ENCODE assay signal across 16 cellular contexts in genomic region chr20:50533464-50533863, GRCh38. TPM values are rescaled to one million over a fixed set of nuclear protein-coding genes. Genes with fewer than 3 reads are reported as not detected.
DNase-seq lines count a peak whose midpoint lies in the region; ATAC-seq and TF ChIP-seq lines count a peak whose summit lies in the region.
"Had no signal": no experiment of that assay in that cellular context is flagged by ENCODE, and none has a peak within 500 bp of the region (broad histone marks: within the 10 kb centered on the region; RNA-seq: fewer than 3 reads in every experiment).

No MANE protein-coding gene starts in this region.

- H3K9me3 ChIP-seq in trophoblast cell (ENCODE audit: insufficient read depth, low read depth, low read length), result peaks cover 2% of the 10 kb centered on the region
- H3K9me3 ChIP-seq: Caco-2 had no signal

- H3K27me3 Mint-ChIP-seq in CD14-positive monocyte (ENCODE audit: low read depth in 3 of 3) (no peaks in the 10 kb centered on the region), IgD-negative memory B cell (no peaks in the 10 kb centered on the region)

- intact Hi-C loops in CD14-positive monocyte (cut with micrococcal nuclease), result no loop called here

- no peak overlapping the region for H2AFZ ChIP-seq in trophoblast cell (ENCODE audit: insufficient read depth, low read length, poor library complexity)

- in situ Hi-C loops in brain microvascular endothelial cell (cut with HindIII; ENCODE audit: low pct_ligation_motif_present, low sequenced_read_pairs), result no loop called here

- no peak for DNase-seq in CD14-positive monocyte (ENCODE audit: low spot score)
- DNase-seq in brain microvascular endothelial cell, result no peak
- no peak for DNase-seq in trophoblast cell
- no peak for DNase-seq in foreskin melanocyte
- DNase-seq in NCI-H1417 (lab: John Stamatoyannopoulos, UW), result no peak
- DNase-seq in amygdala (lab: John Stamatoyannopoulos, UW), result no peak
- DNase-seq: C1 segment of cervical spinal cord, Caco-2, DMS53, MV-4-11, NCI-H1436, NCI-H2029 treated with DMSO at 0.1 percent for 48 hours, NCI-H524 had no signal

- H3K27ac Mint-ChIP-seq in CD14-positive monocyte (peak overlapping the region; percentile 40 to 85 (median 76)), IgD-negative memory B cell (peak overlapping the region in 2 of 3 donors; percentile 73 to 81)

- TF ChIP-seq CTCF in CD14-positive monocyte (IDR thresholded peaks at IDR 0.05) (no peak), brain microvascular endothelial cell (IDR thresholded peaks at IDR 0.05; ENCODE audit: low read depth, low read length, missing control alignments) (no peak)

- H3K36me3 ChIP-seq in brain microvascular endothelial cell (replicated peaks) (peaks cover 4% of the 10 kb centered on the region), trophoblast cell (ENCODE audit: control insufficient read depth in 1 of 2, insufficient read depth in 2 of 2, low read length in 2 of 2) (peaks cover 0 to 2% of the 10 kb centered on the region in 2 experiments)

- H3K27ac ChIP-seq in brain microvascular endothelial cell, result peak overlapping the region; percentile 22
- no peak overlapping the region for H3K27ac ChIP-seq in trophoblast cell (ENCODE audit: low read depth, low read length)

- no peak overlapping the region for H4K8ac ChIP-seq in trophoblast cell (ENCODE audit: low read depth, low read length)

- peaks cover 56% of the 10 kb centered on the region for H3K4me1 Mint-ChIP-seq in CD14-positive monocyte
- H3K4me1 Mint-ChIP-seq in IgD-negative memory B cell, result peaks cover 55 to 68% (median 57%) of the 10 kb centered on the region in 3 donors

- no CpG with 5 or more reads among the region's 7 CpGs for whole genome bisulfite sequencing in trophoblast cell (ENCODE audit: extremely low coverage, insufficient coverage, insufficient read length)

- H2BK5ac ChIP-seq in trophoblast cell (ENCODE audit: low read depth, low read length, poor library complexity), result no peak overlapping the region

- peak overlapping the region; percentile 73 for H3K4ac ChIP-seq in trophoblast cell (ENCODE audit: low read depth, low read length)

- H3K9me3 Mint-ChIP-seq in CD14-positive monocyte, result peaks cover 0 to 2% (median 0%) of the 10 kb centered on the region in 7 donors
- H3K9me3 Mint-ChIP-seq in IgD-negative memory B cell, result peaks cover 2 to 3% (median 3%) of the 10 kb centered on the region in 3 donors

- H3K27me3 ChIP-seq in brain microvascular endothelial cell (replicated peaks), result no peaks in the 10 kb centered on the region
- no peaks in the 10 kb centered on the region for H3K27me3 ChIP-seq in trophoblast cell (ENCODE audit: insufficient read depth, low read length)

- H4K91ac ChIP-seq in trophoblast cell (ENCODE audit: low read depth, low read length), result no peak overlapping the region

- H3K9ac ChIP-seq in trophoblast cell (ENCODE audit: low read length), result no peak overlapping the region

- H2BK12ac ChIP-seq in trophoblast cell (ENCODE audit: low read length), result no peak overlapping the region

- no peak overlapping the region for H3K4me3 ChIP-seq in brain microvascular endothelial cell (ENCODE audit: low read depth, low read length)
- no peak overlapping the region for H3K4me3 ChIP-seq in trophoblast cell (ENCODE audit: low read depth, low read length)
- H3K4me3 ChIP-seq: SK-N-MC had no signal

- no peak overlapping the region for H3K14ac ChIP-seq in trophoblast cell (ENCODE audit: low read length)

- no peak overlapping the region for H2AK5ac ChIP-seq in trophoblast cell (ENCODE audit: low read length)

- peaks cover 9% of the 10 kb centered on the region for H3K79me2 ChIP-seq in trophoblast cell (ENCODE audit: control insufficient read depth, insufficient read depth, low read length, poor library complexity)

- no peak overlapping the region for H3K4me3 Mint-ChIP-seq in CD14-positive monocyte
- H3K4me3 Mint-ChIP-seq in IgD-negative memory B cell, result peak overlapping the region in 3 of 4 donors; percentile 44 to 92 (median 78)

- no peak overlapping the region for H3K18ac ChIP-seq in trophoblast cell (ENCODE audit: low read length)

- H3K23ac ChIP-seq in trophoblast cell (ENCODE audit: low read length), result no peak overlapping the region

- no peak overlapping the region for H2BK120ac ChIP-seq in trophoblast cell (ENCODE audit: insufficient read depth, low read length, poor library complexity)

- H3K36me3 Mint-ChIP-seq in CD14-positive monocyte (peaks cover 14 to 21% of the 10 kb centered on the region in 2 donors), IgD-negative memory B cell (peaks cover 12% of the 10 kb centered on the region)

- no peaks in the 10 kb centered on the region for H3K79me1 ChIP-seq in trophoblast cell (ENCODE audit: low read length)

- H3K4me1 ChIP-seq in trophoblast cell (ENCODE audit: control insufficient read depth in 1 of 2, insufficient read depth in 2 of 2, low read length in 2 of 2), result peaks cover 5 to 11% of the 10 kb centered on the region in 2 experiments

- H4K12ac ChIP-seq in trophoblast cell (ENCODE audit: low read depth, low read length), result no peak overlapping the region

- ATAC-seq in GM19463 (IDR thresholded peaks at IDR 0.05; ENCODE audit: unreplicated experiment), result no peak

- no peak overlapping the region for H3K4me2 ChIP-seq in trophoblast cell (ENCODE audit: low read length)

RNA-seq across cellular contexts. Expression of gene PTPN1, which starts 23.3 kb away (rescaled TPM):
- polyA plus RNA-seq in CD14-positive monocyte, result 10 to 100 TPM; 12.4 to 19.1 TPM
- polyA plus RNA-seq in IgD-negative memory B cell, result 73.8 TPM
- 27.0 and 27.9 TPM in 2 replicates for polyA plus RNA-seq in trophoblast cell (2013)

Comparison
In these comparisons a context has a peak if more than half of its experiments do, and no peak if none do; other contexts are left out.
1. H3K4me3 Mint-ChIP-seq: peak in IgD-negative memory B cell (3 of 4); none in CD14-positive monocyte (0 of 2).